ENCODE assay signal across 29 cellular contexts in genomic region chr5:154503698-154504039, GRCh38. TPM values are rescaled to one million over a fixed set of nuclear protein-coding genes. Genes with fewer than 3 reads are reported as not detected.
DNase-seq lines count a peak whose midpoint lies in the region; ATAC-seq, FAIRE-seq and TF ChIP-seq lines count a peak whose summit lies in the region.
"Had no signal": no experiment of that assay in that cellular context is flagged by ENCODE, and none has a peak within 500 bp of the region (broad histone marks: within the 10 kb centered on the region; RNA-seq: fewer than 3 reads in every experiment).

No MANE protein-coding gene starts in this region.

- H3K4me1 ChIP-seq in GM23338 (ENCODE audit: insufficient read depth), result peaks cover 3% of the 10 kb centered on the region
- no peaks in the 10 kb centered on the region for H3K4me1 ChIP-seq in kidney (ENCODE audit: control insufficient read depth in 1 of 2, insufficient read depth in 1 of 2, low read depth in 1 of 2, low read length in 2 of 2)

- no peak overlapping the region for H3K4me3 ChIP-seq in GM23338
- no peak overlapping the region for H3K4me3 ChIP-seq in kidney (ENCODE audit: low read length in 2 of 2)

- CTCF ChIA-PET in activated B cell treated with CpG ODN at 0.5 μM for 24 hours (lab: Charles Lee), result no interaction called here

- H3K27ac ChIP-seq in GM23338 (ENCODE audit: low read depth) (no peak overlapping the region), kidney (ENCODE audit: low read depth in 2 of 2, low read length in 2 of 2) (no peak overlapping the region)
- H3K27ac ChIP-seq: HL-60 had no signal

- DNase-seq in natural killer cell (no peak), GM23338 (ENCODE audit: low spot score) (no peak), activated B cell treated with CpG ODN at 0.5 μM for 24 hours (no peak), kidney (no peak), DMS79 (lab: John Stamatoyannopoulos, UW) (no peak), NCI-H128 (lab: John Stamatoyannopoulos, UW; ENCODE audit: unreplicated experiment) (no peak)
- no peak for DNase-seq in natural killer cell treated with Interleukin-12 subunit alpha and Interleukin-12 subunit beta and Interleukin-15 and Interleukin-18, amount 100 ng/mL, for 72 hours (ENCODE audit: low spot score)
- DNase-seq: AML-193, DMS53, EL, GF-D8, GOT3, KBM-7, NCI-H1092 treated with DMSO at 0.1 percent for 48 hours, NCI-H146, NCI-H2029, NCI-H2171, NCI-H524 treated with DMSO at 0.1 percent for 48 hours, NCI-H82, PC-3, SHP77 had no signal

- H3K27me3 Mint-ChIP-seq in natural killer cell (ENCODE audit: low read depth in 2 of 2) (peaks cover 42 to 66% of the 10 kb centered on the region in 2 donors), GM23338 (ENCODE audit: insufficient read depth, low read depth, poor library complexity) (peaks cover 3% of the 10 kb centered on the region), activated B cell treated with CpG ODN at 0.5 μM for 24 hours (peaks cover 3% of the 10 kb centered on the region)
- peaks cover 50 to 59% of the 10 kb centered on the region in 2 donors for H3K27me3 Mint-ChIP-seq in natural killer cell treated with Interleukin-12 subunit alpha and Interleukin-12 subunit beta and Interleukin-15 and Interleukin-18, amount 100 ng/mL, for 72 hours
- no peaks in the 10 kb centered on the region for H3K27me3 Mint-ChIP-seq in stimulated activated memory B cell treated with anti-CD40 and anti-IgM and Interleukin-4, amounts not matched to agents 10 μg/mL and 1 μg/mL and 100 μg/mL, for 72 hours

- no peaks in the 10 kb centered on the region for H3K9me3 Mint-ChIP-seq in natural killer cell
- no peaks in the 10 kb centered on the region for H3K9me3 Mint-ChIP-seq in natural killer cell treated with Interleukin-12 subunit alpha and Interleukin-12 subunit beta and Interleukin-15 and Interleukin-18, amount 100 ng/mL, for 72 hours
- H3K9me3 Mint-ChIP-seq in GM23338, result no peaks in the 10 kb centered on the region
- H3K9me3 Mint-ChIP-seq in activated B cell treated with CpG ODN at 0.5 μM for 24 hours, result no peaks in the 10 kb centered on the region
- no peaks in the 10 kb centered on the region for H3K9me3 Mint-ChIP-seq in stimulated activated memory B cell treated with anti-CD40 and anti-IgM and Interleukin-4, amounts not matched to agents 10 μg/mL and 1 μg/mL and 100 μg/mL, for 72 hours

- FAIRE-seq in kidney (lab: Jason Lieb, UNC), result no peak
- FAIRE-seq: D721Med, HepG2 had no signal

- H3K36me3 Mint-ChIP-seq in natural killer cell (no peaks in the 10 kb centered on the region), GM23338 (ENCODE audit: low read depth) (no peaks in the 10 kb centered on the region), activated B cell treated with CpG ODN at 0.5 μM for 24 hours (ENCODE audit: low read depth) (no peaks in the 10 kb centered on the region)
- no peaks in the 10 kb centered on the region for H3K36me3 Mint-ChIP-seq in natural killer cell treated with Interleukin-12 subunit alpha and Interleukin-12 subunit beta and Interleukin-15 and Interleukin-18, amount 100 ng/mL, for 72 hours
- H3K36me3 Mint-ChIP-seq in stimulated activated memory B cell treated with anti-CD40 and anti-IgM and Interleukin-4, amounts not matched to agents 10 μg/mL and 1 μg/mL and 100 μg/mL, for 72 hours, result no peaks in the 10 kb centered on the region

- POLR2A ChIA-PET in activated B cell treated with CpG ODN at 0.5 μM for 24 hours (lab: Charles Lee), result no interaction called here

- H2AFZ ChIP-seq in GM23338, result 0 out of 2 replicates have a peak overlapping the region, but pooled peaks have one; percentile 23

- no peaks in the 10 kb centered on the region for H3K27me3 ChIP-seq in GM23338 (ENCODE audit: insufficient read depth)

- H3K36me3 ChIP-seq in GM23338 (ENCODE audit: insufficient read depth), result no peaks in the 10 kb centered on the region
- no peaks in the 10 kb centered on the region for H3K36me3 ChIP-seq in kidney (ENCODE audit: control insufficient read depth in 1 of 2, insufficient read depth in 2 of 2, low read length in 2 of 2)

- no peaks in the 10 kb centered on the region for H3F3A ChIP-seq in GM23338 (replicated peaks; ENCODE audit: low read depth)

- ATAC-seq in natural killer cell, result no peak
- ATAC-seq in natural killer cell treated with Interleukin-12 subunit alpha and Interleukin-12 subunit beta and Interleukin-15 and Interleukin-18, amount 100 ng/mL, for 72 hours, result no peak
- no peak for ATAC-seq in GM23338
- ATAC-seq in activated B cell treated with CpG ODN at 0.5 μM for 24 hours (ENCODE audit: low read depth), result no peak
- no peak for ATAC-seq in stimulated activated memory B cell treated with anti-CD40 and anti-IgM and Interleukin-4, amounts not matched to agents 10 μg/mL and 1 μg/mL and 100 μg/mL, for 72 hours
- ATAC-seq: HCT116, HepG2, PC-3 had no signal

- no peak for TF ChIP-seq CTCF in natural killer cell (IDR thresholded peaks at IDR 0.05)
- no peak for TF ChIP-seq CTCF in GM23338 (conservative IDR thresholded peaks at IDR 0.05; ENCODE audit: low read depth in 2 of 2)
- no peak for TF ChIP-seq CTCF in activated B cell treated with CpG ODN at 0.5 μM for 24 hours (IDR thresholded peaks at IDR 0.05)
- no peak for TF ChIP-seq CTCF in kidney (IDR thresholded peaks at IDR 0.05; ENCODE audit: borderline replicate concordance, extremely low read depth, insufficient read depth)

- H3K4me2 ChIP-seq in GM23338, result no peak overlapping the region

- H3K4me1 Mint-ChIP-seq in natural killer cell (peaks cover 13 to 22% of the 10 kb centered on the region in 2 donors), GM23338 (peaks cover 15% of the 10 kb centered on the region), activated B cell treated with CpG ODN at 0.5 μM for 24 hours (peaks cover 8% of the 10 kb centered on the region)
- peaks cover 23 to 29% of the 10 kb centered on the region in 2 donors for H3K4me1 Mint-ChIP-seq in natural killer cell treated with Interleukin-12 subunit alpha and Interleukin-12 subunit beta and Interleukin-15 and Interleukin-18, amount 100 ng/mL, for 72 hours (ENCODE audit: low read depth in 2 of 2)
- peaks cover 20% of the 10 kb centered on the region for H3K4me1 Mint-ChIP-seq in stimulated activated memory B cell treated with anti-CD40 and anti-IgM and Interleukin-4, amounts not matched to agents 10 μg/mL and 1 μg/mL and 100 μg/mL, for 72 hours

- no peak overlapping the region for H3K9ac ChIP-seq in kidney (ENCODE audit: low read length in 2 of 2)

- intact Hi-C loops in natural killer cell (cut with micrococcal nuclease) (no loop called here), activated B cell treated with CpG ODN at 0.5 μM for 24 hours (cut with micrococcal nuclease) (no loop called here), kidney (cut with DNase I) (no loop called here)

- H3K27ac Mint-ChIP-seq in natural killer cell, result no peak overlapping the region
- no peak overlapping the region for H3K27ac Mint-ChIP-seq in natural killer cell treated with Interleukin-12 subunit alpha and Interleukin-12 subunit beta and Interleukin-15 and Interleukin-18, amount 100 ng/mL, for 72 hours
- no peak overlapping the region for H3K27ac Mint-ChIP-seq in GM23338
- peak overlapping the region; percentile 41 for H3K27ac Mint-ChIP-seq in activated B cell treated with CpG ODN at 0.5 μM for 24 hours
- peak overlapping the region; percentile 68 for H3K27ac Mint-ChIP-seq in stimulated activated memory B cell treated with anti-CD40 and anti-IgM and Interleukin-4, amounts not matched to agents 10 μg/mL and 1 μg/mL and 100 μg/mL, for 72 hours

- no peaks in the 10 kb centered on the region for H4K20me1 ChIP-seq in GM23338 (replicated peaks; ENCODE audit: insufficient read depth)

- H3K4me3 Mint-ChIP-seq in natural killer cell (peak overlapping the region; percentile 35), GM23338 (no peak overlapping the region), activated B cell treated with CpG ODN at 0.5 μM for 24 hours (peak overlapping the region; percentile 71)
- no peak overlapping the region for H3K4me3 Mint-ChIP-seq in natural killer cell treated with Interleukin-12 subunit alpha and Interleukin-12 subunit beta and Interleukin-15 and Interleukin-18, amount 100 ng/mL, for 72 hours
- H3K4me3 Mint-ChIP-seq in stimulated activated memory B cell treated with anti-CD40 and anti-IgM and Interleukin-4, amounts not matched to agents 10 μg/mL and 1 μg/mL and 100 μg/mL, for 72 hours, result no peak overlapping the region

- no peaks in the 10 kb centered on the region for H3K9me3 ChIP-seq in kidney (ENCODE audit: control insufficient read depth in 1 of 2, low read length in 2 of 2)

- no peaks in the 10 kb centered on the region for H3K9me2 ChIP-seq in GM23338 (ENCODE audit: insufficient read depth)

- H3K79me2 ChIP-seq in GM23338 (replicated peaks; ENCODE audit: insufficient read depth), result no peaks in the 10 kb centered on the region

TF ChIP-seq in GM23338, 12 proteins besides CTCF, POLR2A, EP300 and RAD21 (continues in another document):
- TF ChIP-seq CREB1 (CRISPR knock-in tag; IDR thresholded peaks at IDR 0.05; ENCODE audit: low read depth) (no peak), EZH2 (IDR thresholded peaks at IDR 0.05; ENCODE audit: low read depth, unreplicated experiment) (no peak), JUNB (IDR thresholded peaks at IDR 0.05; ENCODE audit: unreplicated experiment) (no peak), NANOG (IDR thresholded peaks at IDR 0.05; ENCODE audit: borderline replicate concordance) (no peak), POLR2AphosphoS5 (IDR thresholded peaks at IDR 0.05; ENCODE audit: low read depth) (no peak), ZNF114 (CRISPR knock-in tag; IDR thresholded peaks at IDR 0.05) (no peak)

RNA-seq across cellular contexts. Expression of gene HAND1, which starts 25.6 kb away (rescaled TPM):
- not detected for total RNA-seq in natural killer cell
- not detected for total RNA-seq in natural killer cell treated with Interleukin-12 subunit alpha and Interleukin-12 subunit beta and Interleukin-15 and Interleukin-18, amount 100 ng/mL, for 72 hours
- not detected in 2 replicates for total RNA-seq in GM23338 (2014; rRNA removed; shearing (Covaris generic))
- polyA plus RNA-seq in GM23338 (2016; fragmentation: Nextera tagmentation; extraction: Ambion mirVana), result not detected in 2 replicates
- total RNA-seq in activated B cell treated with CpG ODN at 0.5 μM for 24 hours, result not detected in 2 replicates
- total RNA-seq in kidney, result not detected
- not detected for polyA plus RNA-seq in kidney (ENCODE audit: insufficient read depth, low read depth, low replicate concordance)
- total RNA-seq: A172, HepG2, HT-29, PC-3 had no signal
- polyA plus RNA-seq: AG04450, HepG2 had no signal

RNA-seq across cellular contexts. Expression of gene SAP30L, which starts 57.9 kb away (rescaled TPM):
- total RNA-seq in natural killer cell (10 to 100 TPM; 37.0 to 48.4 (median 47.6) TPM), activated B cell treated with CpG ODN at 0.5 μM for 24 hours (26.4 and 28.9 TPM in 2 replicates), kidney (33.0 TPM)
- total RNA-seq in natural killer cell treated with Interleukin-12 subunit alpha and Interleukin-12 subunit beta and Interleukin-15 and Interleukin-18, amount 100 ng/mL, for 72 hours, result 10 to 100 TPM; 20.4 to 32.8 TPM
- total RNA-seq in GM23338 (2014; rRNA removed; shearing (Covaris generic)), result 11.5 and 21.4 TPM in 2 replicates
- polyA plus RNA-seq in GM23338 (2016; fragmentation: Nextera tagmentation; extraction: Ambion mirVana) (29.3 and 36.8 TPM in 2 replicates), kidney (ENCODE audit: insufficient read depth, low read depth, low replicate concordance) (30.7 TPM)

Comparison
In these comparisons a context has a peak if more than half of its experiments do, and no peak if none do; other contexts are left out.
1. H3K4me3 Mint-ChIP-seq: peak in natural killer cell (single experiment) and activated B cell treated with CpG ODN at 0.5 μM for 24 hours (single experiment); none in natural killer cell treated with Interleukin-12 subunit alpha and Interleukin-12 subunit beta and Interleukin-15 and Interleukin-18, amount 100 ng/mL, for 72 hours (single experiment), GM23338 (single experiment) and stimulated activated memory B cell treated with anti-CD40 and anti-IgM and Interleukin-4, amounts not matched to agents 10 μg/mL and 1 μg/mL and 100 μg/mL, for 72 hours (single experiment).
2. H3K27ac Mint-ChIP-seq: peak in activated B cell treated with CpG ODN at 0.5 μM for 24 hours (single experiment) and stimulated activated memory B cell treated with anti-CD40 and anti-IgM and Interleukin-4, amounts not matched to agents 10 μg/mL and 1 μg/mL and 100 μg/mL, for 72 hours (single experiment); none in natural killer cell (0 of 2), natural killer cell treated with Interleukin-12 subunit alpha and Interleukin-12 subunit beta and Interleukin-15 and Interleukin-18, amount 100 ng/mL, for 72 hours (0 of 2) and GM23338 (single experiment).